15 cellular contexts compared by ENCODE assay signal in genomic region chr1:192521734-192522133, GRCh38. TPM values are rescaled to one million over a fixed set of nuclear protein-coding genes. Genes with fewer than 3 reads are reported as not detected.
A peak's percentile ranks its signal among the peaks of the same experiment; 100 is the strongest.
DNase-seq lines count a peak whose midpoint lies in the region; FAIRE-seq and TF ChIP-seq lines count a peak whose summit lies in the region.
"Had no signal": no experiment of that assay in that cellular context is flagged by ENCODE, and none has a peak within 500 bp of the region (broad histone marks: within the 10 kb centered on the region; RNA-seq: fewer than 3 reads in every experiment).

No MANE protein-coding gene starts in this region.

- no peak overlapping the region for H3K4me3 Mint-ChIP-seq in astrocyte (ENCODE audit: unreplicated experiment)
- H3K4me3 Mint-ChIP-seq: neural crest cell had no signal

- H3K27me3 ChIP-seq in BLaER1 treated with 17β-estradiol and CSF1 and Interleukin-3, amounts not matched to agents 10 nM and 100 nM, result no peaks in the 10 kb centered on the region
- H3K27me3 ChIP-seq in astrocyte (ENCODE audit: insufficient read depth, low read length) (no peaks in the 10 kb centered on the region), suprapubic skin (no peaks in the 10 kb centered on the region)
- H3K27me3 ChIP-seq: left lung, upper lobe of left lung had no signal

- TF ChIP-seq CTCF in astrocyte (IDR thresholded peaks at IDR 0.05; ENCODE audit: insufficient read depth, low read depth, low read length) (no peak), suprapubic skin (IDR thresholded peaks at IDR 0.05) (no peak)

- no peaks in the 10 kb centered on the region for H3K9me3 Mint-ChIP-seq in astrocyte (ENCODE audit: unreplicated experiment)
- H3K9me3 Mint-ChIP-seq: activated T-helper 2 cell treated with anti-CD3 and anti-CD28 coated beads, Interferon-gamma antibody, Interleukin-2, Interleukin-4, amounts not matched to agents 10 μg/mL and 5 μg/mL and 100 μg/mL, durations not matched to agents 14 hours and 24 hours and 36 hours had no signal

- no peaks in the 10 kb centered on the region for H3K79me2 ChIP-seq in astrocyte (ENCODE audit: insufficient read depth, low read length)

- no peak overlapping the region for H3K27ac Mint-ChIP-seq in astrocyte (ENCODE audit: unreplicated experiment)
- H3K27ac Mint-ChIP-seq: activated T-helper 2 cell treated with anti-CD3 and anti-CD28 coated beads, Interferon-gamma antibody, Interleukin-2, Interleukin-4, amounts not matched to agents 10 μg/mL and 5 μg/mL and 100 μg/mL, durations not matched to agents 14 hours and 24 hours and 36 hours had no signal

- peaks cover 14% of the 10 kb centered on the region for H3K4me1 Mint-ChIP-seq in astrocyte (ENCODE audit: low read depth, unreplicated experiment)

- WGBS in suprapubic skin, result 73% methylated on average over 1 of the region's 1 CpG

- peaks cover 21 to 48% (median 38%) of the 10 kb centered on the region in 10 experiments for H3K4me1 ChIP-seq in BLaER1 treated with 17β-estradiol and CSF1 and Interleukin-3, amounts not matched to agents 10 nM and 100 nM
- H3K4me1 ChIP-seq in astrocyte (ENCODE audit: insufficient read depth, low read length), result peaks cover 13% of the 10 kb centered on the region
- no peaks in the 10 kb centered on the region for H3K4me1 ChIP-seq in suprapubic skin
- H3K4me1 ChIP-seq: upper lobe of left lung had no signal

- no peak for TF ChIP-seq EP300 in suprapubic skin (IDR thresholded peaks at IDR 0.05)

- no peaks in the 10 kb centered on the region for H3K36me3 ChIP-seq in BLaER1 treated with 17β-estradiol and CSF1 and Interleukin-3, amounts not matched to agents 10 nM and 100 nM
- H3K36me3 ChIP-seq in astrocyte (ENCODE audit: insufficient read depth, low read length), result no peaks in the 10 kb centered on the region
- H3K36me3 ChIP-seq in suprapubic skin, result no peaks in the 10 kb centered on the region
- H3K36me3 ChIP-seq: left lung, upper lobe of left lung had no signal

- 0 out of 20 replicates have a peak overlapping the region, but pooled peaks of 1 of the 10 experiments have one; percentile 18 for H3K4me3 ChIP-seq in BLaER1 treated with 17β-estradiol and CSF1 and Interleukin-3, amounts not matched to agents 10 nM and 100 nM
- no peak overlapping the region for H3K4me3 ChIP-seq in astrocyte (ENCODE audit: insufficient read depth, low read depth, low read length)
- H3K4me3 ChIP-seq in suprapubic skin, result no peak overlapping the region
- H3K4me3 ChIP-seq: left lung, upper lobe of left lung had no signal

- H2AFZ ChIP-seq in astrocyte (ENCODE audit: low read depth, low read length), result peak overlapping the region; percentile 19

- H3K9me3 ChIP-seq in BLaER1 treated with 17β-estradiol and CSF1 and Interleukin-3, amounts not matched to agents 10 nM and 100 nM (replicated peaks in 1 of 11), result no peaks in the 10 kb centered on the region
- H3K9me3 ChIP-seq in astrocyte (ENCODE audit: insufficient read depth, low read depth, low read length), result no peaks in the 10 kb centered on the region
- no peaks in the 10 kb centered on the region for H3K9me3 ChIP-seq in suprapubic skin
- H3K9me3 ChIP-seq: left lung, upper lobe of left lung had no signal

- H4K20me1 ChIP-seq in BLaER1 treated with 17β-estradiol and CSF1 and Interleukin-3, amounts not matched to agents 10 nM and 100 nM, result no peaks in the 10 kb centered on the region
- H4K20me1 ChIP-seq in astrocyte (ENCODE audit: insufficient read depth, low read length), result no peaks in the 10 kb centered on the region

- no peak for TF ChIP-seq POLR2A in suprapubic skin (IDR thresholded peaks at IDR 0.05)

- H3K9ac ChIP-seq in BLaER1 treated with 17β-estradiol and CSF1 and Interleukin-3, amounts not matched to agents 10 nM and 100 nM, result no peak overlapping the region; a peak in 1 of 22 replicates
- H3K9ac ChIP-seq in astrocyte (ENCODE audit: low read length), result no peak overlapping the region

- no peaks in the 10 kb centered on the region for H3K36me3 Mint-ChIP-seq in astrocyte (ENCODE audit: low read depth, unreplicated experiment)

- peak overlapping the region; percentile 59 to 83 (median 71) for H3K4me2 ChIP-seq in BLaER1 treated with 17β-estradiol and CSF1 and Interleukin-3, amounts not matched to agents 10 nM and 100 nM
- no peak overlapping the region for H3K4me2 ChIP-seq in astrocyte (ENCODE audit: low read length)

- peak overlapping the region in 5 of 11 experiments; percentile 5 to 56 (median 19); a peak in 4 of 22 replicates for H3K27ac ChIP-seq in BLaER1 treated with 17β-estradiol and CSF1 and Interleukin-3, amounts not matched to agents 10 nM and 100 nM
- H3K27ac ChIP-seq in astrocyte (ENCODE audit: low read depth, low read length) (no peak overlapping the region), suprapubic skin (no peak overlapping the region)
- H3K27ac ChIP-seq: 22Rv1, left lung, upper lobe of left lung had no signal

- peak; percentile 53 for DNase-seq in SIG-M5 treated with dmso at 0.1 percent for 504 hours (lab: John Stamatoyannopoulos, UW; ENCODE audit: unreplicated experiment)
- no peak for DNase-seq in SIG-M5 (lab: John Stamatoyannopoulos, UW)
- DNase-seq in NOMO-1 treated with DMSO at 0.1 percent for 48 hours (lab: John Stamatoyannopoulos, UW; ENCODE audit: unreplicated experiment), result peak; percentile 64
- DNase-seq in astrocyte (ENCODE audit: low read depth), result no peak
- no peak for DNase-seq in NCI-H82 treated with DMSO at 0.1 percent for 48 hours (lab: John Stamatoyannopoulos, UW; ENCODE audit: unreplicated experiment)
- DNase-seq in HPDE6-E6E7 (ENCODE audit: extremely low spot score), result no peak
- no peak for DNase-seq in suprapubic skin (ENCODE audit: low spot score in 2 of 2)
- DNase-seq: Karpas-422, left lung, NCI-H2107, upper lobe of left lung had no signal

- no peaks in the 10 kb centered on the region for H3K27me3 Mint-ChIP-seq in astrocyte (ENCODE audit: low read depth, unreplicated experiment)

- no peak for FAIRE-seq in astrocyte (lab: Jason Lieb, UNC)

RNA-seq across cellular contexts. Expression of gene RGS1, which starts 53.8 kb away (rescaled TPM):
- total RNA-seq in astrocyte (not detected in 2 replicates), suprapubic skin (10 to 100 TPM in 2 of 4 donors, 1 to 10 TPM in 2; 5.3 to 20.8 (median 13.8) TPM)
- total RNA-seq: neural crest cell had no signal

Comparison
In these comparisons a context has a peak if more than half of its experiments do, and no peak if none do; other contexts are left out.
1. DNase-seq: peak in SIG-M5 treated with dmso at 0.1 percent for 504 hours (single experiment) and NOMO-1 treated with DMSO at 0.1 percent for 48 hours (single experiment); none in SIG-M5 (single experiment), astrocyte (single experiment), NCI-H82 treated with DMSO at 0.1 percent for 48 hours (single experiment), HPDE6-E6E7 (single experiment) and suprapubic skin (0 of 2).